In genomic region chr15:87082576-87082975, GRCh38 we compare ENCODE assay signal across 22 cellular contexts.
DNase-seq lines count a peak whose midpoint lies in the region; ATAC-seq and TF ChIP-seq lines count a peak whose summit lies in the region.
"Had no signal": no experiment of that assay in that cellular context is flagged by ENCODE, and none has a peak within 500 bp of the region (broad histone marks: within the 10 kb centered on the region; RNA-seq: fewer than 3 reads in every experiment).

No MANE protein-coding gene starts in this region.

- no peaks in the 10 kb centered on the region for H3K9me3 ChIP-seq in suprapubic skin
- H3K9me3 ChIP-seq: BE2C had no signal

- WGBS in lower leg skin, 2 donors, result 68 to 80% methylated on average over 2 of the region's 2 CpGs
- 82% methylated on average over 2 of the region's 2 CpGs for WGBS in suprapubic skin

- H3K4me1 Mint-ChIP-seq in glutamatergic neuron (ENCODE audit: low read depth, unreplicated experiment), result peaks cover 36% of the 10 kb centered on the region
- H3K4me1 Mint-ChIP-seq: CD4-positive, CD25-positive, alpha-beta regulatory T cell; CD8-positive, alpha-beta memory T cell; IgD-negative memory B cell had no signal

- no peaks in the 10 kb centered on the region for H3K36me3 Mint-ChIP-seq in glutamatergic neuron (ENCODE audit: unreplicated experiment)
- H3K36me3 Mint-ChIP-seq: CD4-positive, CD25-positive, alpha-beta regulatory T cell; CD8-positive, alpha-beta memory T cell; IgD-negative memory B cell had no signal

- no peaks in the 10 kb centered on the region for H3K27me3 ChIP-seq in suprapubic skin
- H3K27me3 ChIP-seq: BE2C had no signal

- TF ChIP-seq EP300 in suprapubic skin (IDR thresholded peaks at IDR 0.05), result no peak

- peaks cover 5% of the 10 kb centered on the region for H3K27me3 Mint-ChIP-seq in glutamatergic neuron (ENCODE audit: unreplicated experiment)
- H3K27me3 Mint-ChIP-seq: CD4-positive, CD25-positive, alpha-beta regulatory T cell; IgD-negative memory B cell had no signal

- no peak overlapping the region for H3K27ac ChIP-seq in suprapubic skin

- TF ChIP-seq POLR2A in lower leg skin (IDR thresholded peaks at IDR 0.05) (no peak), suprapubic skin (IDR thresholded peaks at IDR 0.05) (no peak)

- peak overlapping the region; percentile 39 for H3K4me3 Mint-ChIP-seq in glutamatergic neuron (ENCODE audit: unreplicated experiment)
- H3K4me3 Mint-ChIP-seq: CD4-positive, CD25-positive, alpha-beta regulatory T cell; CD8-positive, alpha-beta memory T cell; HFFc6; IgD-negative memory B cell had no signal

- ATAC-seq in GM21786 (IDR thresholded peaks at IDR 0.05; ENCODE audit: unreplicated experiment) (no peak), HG02623 (IDR thresholded peaks at IDR 0.05; ENCODE audit: unreplicated experiment) (no peak)
- ATAC-seq: HCT116, HepG2 had no signal

- H3K9me3 Mint-ChIP-seq in glutamatergic neuron (ENCODE audit: unreplicated experiment), result peaks cover 10% of the 10 kb centered on the region

- TF ChIP-seq CTCF in glutamatergic neuron (IDR thresholded peaks at IDR 0.05; ENCODE audit: partially characterized antibody, unreplicated experiment) (no peak), lower leg skin (IDR thresholded peaks at IDR 0.05) (no peak), suprapubic skin (IDR thresholded peaks at IDR 0.05) (no peak)

- intact Hi-C loops in lower leg skin (cut with DNase I; ENCODE audit: low total_unique reads), result no loop called here

- H3K4me3 ChIP-seq in lower leg skin (ENCODE audit: low read depth, poor library complexity, severe bottlenecking) (no peak overlapping the region), suprapubic skin (no peak overlapping the region)

- H3K4me1 ChIP-seq in suprapubic skin, result no peaks in the 10 kb centered on the region
- H3K4me1 ChIP-seq: BE2C had no signal

- peak overlapping the region; percentile 93 for H3K27ac Mint-ChIP-seq in glutamatergic neuron (ENCODE audit: unreplicated experiment)
- H3K27ac Mint-ChIP-seq: CD4-positive, CD25-positive, alpha-beta regulatory T cell; CD8-positive, alpha-beta memory T cell; HFFc6; IgD-negative memory B cell had no signal

- peak; percentile 72 for DNase-seq in NCI-H1694 treated with DMSO at 0.1 percent for 48 hours (lab: John Stamatoyannopoulos, UW)
- peak; percentile 98 for DNase-seq in NCI-H524 treated with DMSO at 0.1 percent for 48 hours (lab: John Stamatoyannopoulos, UW)
- DNase-seq in glutamatergic neuron, result peak; percentile 53
- DNase-seq in lower leg skin (ENCODE audit: low spot score in 2 of 2), result no peak
- DNase-seq in suprapubic skin (ENCODE audit: low spot score in 2 of 2), result no peak
- DNase-seq: ACHN; BE2C; C1 segment of cervical spinal cord; CD4-positive, CD25-positive, alpha-beta regulatory T cell; CD8-positive, alpha-beta memory T cell; COR-L47; DMS153; DMS79; GDM1; GOT3; H7; HFFc6 had no signal

- H3K36me3 ChIP-seq in suprapubic skin, result no peaks in the 10 kb centered on the region
- H3K36me3 ChIP-seq: BE2C had no signal

Comparison
In these comparisons a context has a peak if more than half of its experiments do, and no peak if none do; other contexts are left out.
1. DNase-seq: peak in NCI-H1694 treated with DMSO at 0.1 percent for 48 hours (single experiment), NCI-H524 treated with DMSO at 0.1 percent for 48 hours (single experiment) and glutamatergic neuron (single experiment); none in lower leg skin (0 of 2) and suprapubic skin (0 of 2).